In the genomic region with DNA sequence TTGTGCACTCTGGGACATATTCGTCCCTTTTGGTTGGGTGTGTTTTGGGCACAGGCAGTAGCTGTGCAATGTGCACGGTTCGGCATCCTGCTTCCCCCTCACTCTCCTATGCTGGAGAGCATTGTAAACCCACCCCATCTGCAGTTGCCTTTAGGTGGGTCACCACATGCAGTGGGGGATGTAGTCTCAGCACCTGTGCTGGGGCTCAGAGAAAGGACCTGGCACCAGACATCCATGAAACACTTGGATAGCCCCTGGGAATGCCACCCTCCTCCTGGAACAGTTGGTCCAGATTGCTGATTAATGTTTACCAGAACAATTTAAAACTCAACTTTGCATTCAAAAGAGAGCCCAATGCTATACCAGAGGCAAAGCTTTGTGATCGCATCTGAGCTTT, we compare ENCODE assay signal across 12 cellular contexts.
DNase-seq lines count a peak whose midpoint lies in the region; FAIRE-seq and TF ChIP-seq lines count a peak whose summit lies in the region.
"Had no signal": no experiment of that assay in that cellular context is flagged by ENCODE, and none has a peak within 500 bp of the region (broad histone marks: within the 10 kb centered on the region; RNA-seq: fewer than 3 reads in every experiment).

No MANE protein-coding gene starts in this region.

- TF ChIP-seq POLR2A in spleen (IDR thresholded peaks at IDR 0.05), result no peak
- no peak for TF ChIP-seq POLR2A in GM12892 (IDR thresholded peaks at IDR 0.05; ENCODE audit: low read depth, low read length)

- peaks cover 65% of the 10 kb centered on the region for H3K4me1 Mint-ChIP-seq in activated naive CD8-positive, alpha-beta T cell treated with anti-CD3 and anti-CD28 coated beads for 36 hours

- H3K9me3 Mint-ChIP-seq in activated naive CD8-positive, alpha-beta T cell treated with anti-CD3 and anti-CD28 coated beads for 36 hours, result no peaks in the 10 kb centered on the region

- H3K9me3 ChIP-seq in spleen, result no peaks in the 10 kb centered on the region

- H3K27ac ChIP-seq in spleen, result peak overlapping the region in 6 of 8 donors; percentile 16 to 66 (median 52)

- no peak overlapping the region for H3K4me3 Mint-ChIP-seq in activated naive CD8-positive, alpha-beta T cell treated with anti-CD3 and anti-CD28 coated beads for 36 hours

- WGBS in spleen, 5 donors, result 72 to 80% (median 76%) methylated on average over 4 of the region's 4 CpGs

- no peaks in the 10 kb centered on the region for H3K36me3 Mint-ChIP-seq in activated naive CD8-positive, alpha-beta T cell treated with anti-CD3 and anti-CD28 coated beads for 36 hours

- no peak for TF ChIP-seq CTCF in GM13976 (IDR thresholded peaks at IDR 0.05; ENCODE audit: borderline replicate concordance, control extremely low read depth, extremely low read depth, insufficient read depth, missing control alignments)
- no peak for TF ChIP-seq CTCF in spleen (IDR thresholded peaks at IDR 0.05 in 8 of 11, conservative IDR thresholded peaks at IDR 0.05 in 3 of 11)
- no peak for TF ChIP-seq CTCF in GM10266 (IDR thresholded peaks at IDR 0.05; ENCODE audit: control insufficient read depth, insufficient read depth, low read depth, missing control alignments)

- H3K36me3 ChIP-seq in spleen, result no peaks in the 10 kb centered on the region

- peaks cover 0 to 60% (median 22%) of the 10 kb centered on the region in 6 donors for H3K4me1 ChIP-seq in spleen

- no peaks in the 10 kb centered on the region for H3K27me3 Mint-ChIP-seq in activated naive CD8-positive, alpha-beta T cell treated with anti-CD3 and anti-CD28 coated beads for 36 hours

- DNase-seq in GM13976 (ENCODE audit: low spot score) (peak; percentile 9), left kidney (ENCODE audit: low read depth, low spot score) (peak; percentile 68), spleen (no peak), GM10266 (ENCODE audit: extremely low spot score) (no peak), T1000 (lab: John Stamatoyannopoulos, UW) (no peak), COR-L47 (lab: John Stamatoyannopoulos, UW) (no peak), GM12892 (ENCODE audit: insufficient read length) (no peak)
- DNase-seq in activated naive CD8-positive, alpha-beta T cell treated with anti-CD3 and anti-CD28 coated beads for 36 hours, result no peak
- DNase-seq: activated gamma-delta T cell treated with Interleukin-2 at 50 U/mL for 16 hours; effector CD4-positive, alpha-beta T cell; KBM-7; NCI-H2081 treated with DMSO at 0.1 percent for 48 hours had no signal

- no peaks in the 10 kb centered on the region for H3K27me3 ChIP-seq in spleen (replicated peaks in 1 of 7)

- intact Hi-C loops in spleen (cut with DNase I; ENCODE audit: low total_unique reads), result no loop called here

- in situ Hi-C loops in GM13976 (cut with MboI; ENCODE audit: low sequenced_read_pairs, unreplicated experiment), result no loop called here

- H3K4me3 ChIP-seq in spleen, result no peak overlapping the region

- H3K27ac Mint-ChIP-seq in activated naive CD8-positive, alpha-beta T cell treated with anti-CD3 and anti-CD28 coated beads for 36 hours, result peak overlapping the region; percentile 71

- no peak for FAIRE-seq in GM12892 (lab: Jason Lieb, UNC)

Comparison
In these comparisons a context has a peak if more than half of its experiments do, and no peak if none do; other contexts are left out.
1. DNase-seq: peak in GM13976 (single experiment) and left kidney (single experiment); none in activated naive CD8-positive, alpha-beta T cell treated with anti-CD3 and anti-CD28 coated beads for 36 hours (single experiment), spleen (single experiment), GM10266 (single experiment), T1000 (single experiment), COR-L47 (single experiment) and GM12892 (single experiment).